18 cellular contexts compared by ENCODE assay signal in the genomic region with DNA sequence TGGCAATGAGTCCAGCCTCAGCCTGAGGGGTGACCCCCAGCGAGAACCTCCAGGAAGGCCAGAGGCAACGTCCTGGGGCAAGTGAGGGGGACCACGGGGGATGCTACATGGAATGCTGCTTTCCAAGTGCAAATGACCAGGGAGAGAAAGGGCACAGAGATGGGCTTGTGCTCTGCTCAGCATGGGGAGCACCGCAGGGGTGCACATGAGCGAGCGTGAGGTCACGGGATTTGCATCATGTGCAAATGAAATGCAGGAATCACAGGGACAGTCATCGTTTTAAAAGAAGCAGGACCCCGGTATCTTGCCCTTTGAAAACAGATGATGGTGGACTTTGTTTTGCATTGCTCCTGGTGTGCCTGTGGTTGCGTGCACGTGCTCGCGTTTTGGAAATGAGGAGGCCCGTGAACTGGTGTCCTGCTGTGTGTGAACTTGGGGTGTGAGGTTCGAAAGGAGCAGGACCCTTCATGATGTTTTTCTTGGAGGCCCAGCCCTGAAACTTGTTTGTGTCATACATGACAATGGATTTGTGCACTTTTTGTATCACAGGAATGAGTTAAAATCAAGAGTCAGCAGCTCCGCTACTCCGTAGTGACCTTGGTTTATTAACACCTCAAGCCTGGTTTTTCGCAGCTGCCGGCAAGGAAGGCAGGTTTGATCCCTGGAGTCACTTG.
DNase-seq lines count a peak whose midpoint lies in the region; TF ChIP-seq lines count a peak whose summit lies in the region.
"Had no signal": no experiment of that assay in that cellular context is flagged by ENCODE, and none has a peak within 500 bp of the region (broad histone marks: within the 10 kb centered on the region; RNA-seq: fewer than 3 reads in every experiment).

No MANE protein-coding gene starts in this region.

- H3K9ac ChIP-seq in smooth muscle cell (ENCODE audit: low read depth): peak overlapping the region; percentile 29

- H3K9me3 Mint-ChIP-seq in chondrocyte (ENCODE audit: low read depth): peaks cover 2% of the 10 kb centered on the region
- H3K9me3 Mint-ChIP-seq: T-helper 1 cell treated with Interleukin-12 subunit alpha and Interleukin-12 subunit beta and Interleukin-4 antibody, amounts not matched to agents 30 μg/mL and 1 μg/mL, for 36 hours had no signal

- no peaks in the 10 kb centered on the region for H3K9me3 ChIP-seq in smooth muscle cell (replicated peaks; ENCODE audit: low read depth)
- H3K9me3 ChIP-seq: BE2C, lower lobe of right lung, neutrophil, upper lobe of right lung had no signal

- H3K4me3 ChIP-seq in Jurkat, Clone E6-1 (ENCODE audit: low read length): peak overlapping the region; percentile 38
- no peak overlapping the region for H3K4me3 ChIP-seq in smooth muscle cell
- H3K4me3 ChIP-seq: lower lobe of right lung, upper lobe of right lung had no signal

- H3K4me1 Mint-ChIP-seq in chondrocyte (ENCODE audit: low read depth): peaks cover 20% of the 10 kb centered on the region

- H3K79me2 ChIP-seq in smooth muscle cell (ENCODE audit: low read depth): peaks cover 58% of the 10 kb centered on the region

- peaks cover 17% of the 10 kb centered on the region for H3K4me1 ChIP-seq in smooth muscle cell (ENCODE audit: low read depth)
- H3K4me1 ChIP-seq: BE2C had no signal

- TF ChIP-seq CTCF in chondrocyte (IDR thresholded peaks at IDR 0.05) (no peak), smooth muscle cell (IDR thresholded peaks at IDR 0.05; ENCODE audit: borderline replicate concordance, insufficient read depth, poor library complexity, severe bottlenecking) (no peak)

- peaks cover 4% of the 10 kb centered on the region for H3K36me3 Mint-ChIP-seq in chondrocyte (ENCODE audit: low read depth)

- H4K20me1 ChIP-seq in smooth muscle cell (ENCODE audit: low read depth): peaks cover 31% of the 10 kb centered on the region

- H3K27me3 Mint-ChIP-seq in chondrocyte (ENCODE audit: low read depth): no peaks in the 10 kb centered on the region

- WGBS in smooth muscle cell (ENCODE audit: low lambda C conversion rate): 56% methylated on average over 19 of the region's 19 CpGs

- H3K36me3 ChIP-seq in smooth muscle cell (ENCODE audit: low read depth): no peaks in the 10 kb centered on the region
- H3K36me3 ChIP-seq: BE2C, lower lobe of right lung, neutrophil, upper lobe of right lung, WERI-Rb-1 had no signal

- H3K4me2 ChIP-seq in smooth muscle cell: peak overlapping the region; percentile 78

- DNase-seq in activated CD8-positive, alpha-beta memory T cell treated with anti-CD3 and anti-CD28 coated beads, Interleukin-2, amount 50 U/mL, for 48 hours: peak; percentile 34
- DNase-seq in activated CD8-positive, alpha-beta memory T cell treated with anti-CD3 and anti-CD28 coated beads for 24 hours: no peak
- DNase-seq in Jurkat, Clone E6-1 (ENCODE audit: low read depth, low spot score): no peak
- DNase-seq in chondrocyte (ENCODE audit: low spot score): no peak
- DNase-seq in smooth muscle cell (lab: John Stamatoyannopoulos, UW; ENCODE audit: unreplicated experiment): no peak
- DNase-seq in DMS79 treated with DMSO at 0.1 percent for 48 hours (lab: John Stamatoyannopoulos, UW): no peak
- DNase-seq in NCI-H1694 (lab: John Stamatoyannopoulos, UW): no peak
- DNase-seq in KG1 (lab: John Stamatoyannopoulos, UW): no peak
- DNase-seq: activated CD4-positive, alpha-beta T cell treated with anti-CD3 and anti-CD28 coated beads, Interleukin-2, amount 50 U/mL, for 4 hours; activated naive CD4-positive, alpha-beta T cell treated with Interleukin-2 at 50 U/mL for 16 hours; BE2C; lower lobe of right lung; NCI-H82; stimulated activated CD4-positive, alpha-beta T cell treated with anti-CD3 and anti-CD28 coated beads, Interleukin-12 subunit alpha, Interleukin-12 subunit beta, amount 100 ng/mL, for 4 hours; upper lobe of right lung; WERI-Rb-1 had no signal

- peaks cover 26% of the 10 kb centered on the region for H3F3A ChIP-seq in smooth muscle cell (ENCODE audit: low read depth)

- peak overlapping the region; percentile 17 for H3K4me3 Mint-ChIP-seq in chondrocyte (ENCODE audit: unreplicated experiment)
- H3K4me3 Mint-ChIP-seq: T-helper 1 cell treated with Interleukin-12 subunit alpha and Interleukin-12 subunit beta and Interleukin-4 antibody, amounts not matched to agents 30 μg/mL and 1 μg/mL, for 36 hours had no signal

- H3K27ac Mint-ChIP-seq in chondrocyte (ENCODE audit: unreplicated experiment): peak overlapping the region; percentile 96
- H3K27ac Mint-ChIP-seq: T-helper 1 cell treated with Interleukin-12 subunit alpha and Interleukin-12 subunit beta and Interleukin-4 antibody, amounts not matched to agents 30 μg/mL and 1 μg/mL, for 36 hours had no signal

- H3K27ac ChIP-seq in smooth muscle cell (ENCODE audit: low read depth): peak overlapping the region; percentile 100
- H3K27ac ChIP-seq: lower lobe of right lung, upper lobe of right lung, WERI-Rb-1 had no signal

- H3K27me3 ChIP-seq in smooth muscle cell (ENCODE audit: low read depth): no peaks in the 10 kb centered on the region
- H3K27me3 ChIP-seq: BE2C, neutrophil, upper lobe of right lung had no signal

- no peak overlapping the region for H2AFZ ChIP-seq in smooth muscle cell (ENCODE audit: low read depth)
